8 cellular contexts compared by ENCODE assay signal in genomic region chr6:23446394-23447001, GRCh38.
DNase-seq lines count a peak whose midpoint lies in the region; ATAC-seq and TF ChIP-seq lines count a peak whose summit lies in the region.

No MANE protein-coding gene starts in this region.

- 55 to 56% methylated on average over 5 of the region's 5 CpGs for WGBS in upper lobe of left lung, 2 donors

- H3K36me3 ChIP-seq in upper lobe of left lung, result no peaks in the 10 kb centered on the region

- no peak for ATAC-seq in upper lobe of left lung (ENCODE audit: low FRiP score in 2 of 2)
- no peak for ATAC-seq in HG02870 (IDR thresholded peaks at IDR 0.05; ENCODE audit: unreplicated experiment)

- no peaks in the 10 kb centered on the region for H3K4me1 ChIP-seq in upper lobe of left lung

- H3K4me3 ChIP-seq in astrocyte of the spinal cord (ENCODE audit: low read depth, low read length), result no peak overlapping the region
- no peak overlapping the region for H3K4me3 ChIP-seq in upper lobe of left lung

- H3K27me3 ChIP-seq in upper lobe of left lung, result no peaks in the 10 kb centered on the region

- in situ Hi-C loops in astrocyte of the spinal cord (cut with HindIII; ENCODE audit: low sequenced_read_pairs) (no loop called here), GM13977 (cut with MboI; ENCODE audit: low pct_unique_long_range_greater_than_20kb, low sequenced_read_pairs, unreplicated experiment) (no loop called here)

- peak; percentile 70 for TF ChIP-seq CTCF in astrocyte of the spinal cord (IDR thresholded peaks at IDR 0.05; ENCODE audit: low read depth, low read length)
- TF ChIP-seq CTCF in upper lobe of left lung (IDR thresholded peaks at IDR 0.05), result peak in 1 of 6 experiments; percentile 12
- no peak for TF ChIP-seq CTCF in GM13977 (IDR thresholded peaks at IDR 0.05; ENCODE audit: extremely low read depth, insufficient read depth, missing control alignments)

- no peak for TF ChIP-seq EP300 in upper lobe of left lung (IDR thresholded peaks at IDR 0.05)

- no peaks in the 10 kb centered on the region for H3K9me3 ChIP-seq in upper lobe of left lung

- TF ChIP-seq POLR2A in upper lobe of left lung (IDR thresholded peaks at IDR 0.05), result no peak

- peak; percentile 30 for DNase-seq in D341Med (ENCODE audit: low spot score)
- peak; percentile 69 to 77 for DNase-seq in NCI-H2081 (lab: John Stamatoyannopoulos, UW)
- peak; percentile 72 for DNase-seq in astrocyte of the spinal cord (ENCODE audit: low read depth, low spot score)
- DNase-seq in iPS-NIHi7 (ENCODE audit: extremely low spot score), result peak; percentile 41
- DNase-seq in activated CD4-positive, CD25-positive, alpha-beta regulatory T cell (lab: John Stamatoyannopoulos, UW), result no peak
- DNase-seq in upper lobe of left lung, result no peak
- no peak for DNase-seq in GM13977 (ENCODE audit: low spot score)

- no peak overlapping the region for H3K27ac ChIP-seq in upper lobe of left lung

Comparison
In these comparisons a context has a peak if more than half of its experiments do, and no peak if none do; other contexts are left out.
1. DNase-seq: peak in D341Med (single experiment), NCI-H2081 (2 of 2), astrocyte of the spinal cord (single experiment) and iPS-NIHi7 (single experiment); none in activated CD4-positive, CD25-positive, alpha-beta regulatory T cell (0 of 4), upper lobe of left lung (0 of 2) and GM13977 (single experiment).